9 cellular contexts compared by ENCODE assay signal in genomic region chr1:2547210-2548067, GRCh38. TPM values are rescaled to one million over a fixed set of nuclear protein-coding genes. Genes with fewer than 3 reads are reported as not detected.
DNase-seq lines count a peak whose midpoint lies in the region; ATAC-seq and TF ChIP-seq lines count a peak whose summit lies in the region.
"Had no signal": no experiment of that assay in that cellular context is flagged by ENCODE, and none has a peak within 500 bp of the region (broad histone marks: within the 10 kb centered on the region; RNA-seq: fewer than 3 reads in every experiment).

No MANE protein-coding gene starts in this region.

- DNase-seq in ELF-1 (ENCODE audit: low read depth, low spot score) (peak; percentile 39), hepatocyte (ENCODE audit: low spot score) (no peak), C1 segment of cervical spinal cord (lab: John Stamatoyannopoulos, UW) (no peak), inferior parietal cortex (ENCODE audit: extremely low spot score) (no peak)
- DNase-seq in activated T-cell treated with anti-CD3 and anti-CD28 coated beads, Interleukin-2, amount 50 U/mL, for 72 hours: peak; percentile 78 to 84
- DNase-seq in stimulated activated CD4-positive, alpha-beta T cell treated with anti-CD3 and anti-CD28 coated beads, Interleukin-15, amount 100 ng/mL, for 48 hours (ENCODE audit: low read depth in 2 of 2): peak; percentile 59 to 66

- H3K4me2 ChIP-seq in hepatocyte: peak overlapping the region; percentile 94

- no peaks in the 10 kb centered on the region for H3K27me3 ChIP-seq in hepatocyte

- H3K4me3 Mint-ChIP-seq in activated T-cell treated with anti-CD3 and anti-CD28 coated beads, Interleukin-2, amount 50 U/mL, for 72 hours: peak overlapping the region; percentile 94

- WGBS in hepatocyte (ENCODE audit: low lambda C conversion rate, missing lambda C conversion rate): 27% methylated on average over 21 of the region's 27 CpGs

- peaks cover 23% of the 10 kb centered on the region for H3K4me1 ChIP-seq in hepatocyte (ENCODE audit: insufficient read depth)

- H3K27ac ChIP-seq in hepatocyte: peak overlapping the region; percentile 88

- TF ChIP-seq CTCF in hepatocyte (IDR thresholded peaks at IDR 0.05; ENCODE audit: poor library complexity): no peak

- no peak overlapping the region for H3K4me3 ChIP-seq in hepatocyte

- peaks cover 0 to 4% of the 10 kb centered on the region in 2 donors for H3K36me3 Mint-ChIP-seq in activated T-cell treated with anti-CD3 and anti-CD28 coated beads, Interleukin-2, amount 50 U/mL, for 72 hours (ENCODE audit: insufficient read depth in 2 of 2)

- no peaks in the 10 kb centered on the region for H3K79me2 ChIP-seq in hepatocyte

- peak overlapping the region; percentile 84 for H3K27ac Mint-ChIP-seq in activated T-cell treated with anti-CD3 and anti-CD28 coated beads, Interleukin-2, amount 50 U/mL, for 72 hours

- H2AFZ ChIP-seq in hepatocyte: no peak overlapping the region

- ATAC-seq in activated T-cell treated with anti-CD3 and anti-CD28 coated beads, Interleukin-2, amount 50 U/mL, for 72 hours (replicated peaks in 1 of 2): peak; percentile 55
- no peak for ATAC-seq in HG03565 (IDR thresholded peaks at IDR 0.05; ENCODE audit: unreplicated experiment)

- no peaks in the 10 kb centered on the region for H3K9me2 ChIP-seq in hepatocyte (replicated peaks; ENCODE audit: insufficient read depth)

- H3K27me3 Mint-ChIP-seq in activated T-cell treated with anti-CD3 and anti-CD28 coated beads, Interleukin-2, amount 50 U/mL, for 72 hours (ENCODE audit: low read depth): no peaks in the 10 kb centered on the region

- no peaks in the 10 kb centered on the region for H3K9me3 Mint-ChIP-seq in activated T-cell treated with anti-CD3 and anti-CD28 coated beads, Interleukin-2, amount 50 U/mL, for 72 hours

- no peaks in the 10 kb centered on the region for H4K20me1 ChIP-seq in hepatocyte (ENCODE audit: insufficient read depth, poor library complexity, severe bottlenecking)

- no peaks in the 10 kb centered on the region for H3K9me3 ChIP-seq in hepatocyte (ENCODE audit: low read depth)

- TF ChIP-seq RAD21 in Ishikawa (IDR thresholded peaks at IDR 0.05; ENCODE audit: low read depth): no peak

- no peaks in the 10 kb centered on the region for H3K36me3 ChIP-seq in hepatocyte (replicated peaks; ENCODE audit: insufficient read depth, low read depth)

- 0 out of 2 replicates have a peak, but pooled peaks have one; percentile 22 for TF ChIP-seq EP300 in Ishikawa (IDR thresholded peaks at IDR 0.05; ENCODE audit: borderline replicate concordance)

- H3K4me1 Mint-ChIP-seq in activated T-cell treated with anti-CD3 and anti-CD28 coated beads, Interleukin-2, amount 50 U/mL, for 72 hours (ENCODE audit: low read depth): peaks cover 18% of the 10 kb centered on the region

TF ChIP-seq in Ishikawa, 13 proteins besides CTCF, POLR2A, EP300 and RAD21:
- TF ChIP-seq TAF1 (IDR thresholded peaks at IDR 0.05; ENCODE audit: low read depth): no peak
- TF ChIP-seq TCF12 (IDR thresholded peaks at IDR 0.05; ENCODE audit: low read depth): 0 out of 2 replicates have a peak, but pooled peaks have one; percentile 0
- TF ChIP-seq YY1 (IDR thresholded peaks at IDR 0.05; ENCODE audit: low read depth): peak; percentile 58; the same call in 1 of the 2 replicates
- no peak for TF ChIP-seq REST (IDR thresholded peaks at IDR 0.05; ENCODE audit: low read depth)

RNA-seq across cellular contexts. Expression of gene TNFRSF14, which starts 8.7 kb away (rescaled TPM):
- 100 to 1,000 TPM; 141 to 175 TPM for total RNA-seq in activated T-cell treated with anti-CD3 and anti-CD28 coated beads, Interleukin-2, amount 50 U/mL, for 72 hours
- 2.7 and 6.1 TPM in 2 replicates for total RNA-seq in hepatocyte
- 5.3 and 5.4 TPM in 2 replicates for polyA plus RNA-seq in hepatocyte

RNA-seq across cellular contexts. Expression of gene HES5, which starts 17.4 kb away (rescaled TPM):
- under 1 TPM in 1 of 2 donors, not detected in 1; 0.49 TPM for total RNA-seq in activated T-cell treated with anti-CD3 and anti-CD28 coated beads, Interleukin-2, amount 50 U/mL, for 72 hours
- not detected in 2 replicates for total RNA-seq in hepatocyte
- polyA plus RNA-seq in hepatocyte: 1.0 TPM in 2 replicates
- total RNA-seq: T-helper 2 cell treated with Interferon-gamma antibody and Interleukin-4, amounts not matched to agents 100 ng/mL and 5 ng/mL, for 36 hours had no signal

RNA-seq across cellular contexts. Expression of gene PANK4, which starts 21.0 kb away (rescaled TPM):
- total RNA-seq in activated T-cell treated with anti-CD3 and anti-CD28 coated beads, Interleukin-2, amount 50 U/mL, for 72 hours: 10 to 100 TPM; 44.6 to 49.7 TPM
- 18.5 and 20.4 TPM in 2 replicates for total RNA-seq in hepatocyte
- 21.3 and 21.5 TPM in 2 replicates for polyA plus RNA-seq in hepatocyte

RNA-seq across cellular contexts. Expression of gene PRXL2B, which starts 39.1 kb away (rescaled TPM):
- total RNA-seq in activated T-cell treated with anti-CD3 and anti-CD28 coated beads, Interleukin-2, amount 50 U/mL, for 72 hours: 10 to 100 TPM; 34.8 to 39.2 TPM
- 21.4 and 36.7 TPM in 2 replicates for total RNA-seq in hepatocyte
- 39.6 and 41.4 TPM in 2 replicates for polyA plus RNA-seq in hepatocyte

Comparison
In these comparisons a context has a peak if more than half of its experiments do, and no peak if none do; other contexts are left out.
1. DNase-seq: peak in ELF-1 (single experiment), activated T-cell treated with anti-CD3 and anti-CD28 coated beads, Interleukin-2, amount 50 U/mL, for 72 hours (2 of 2) and stimulated activated CD4-positive, alpha-beta T cell treated with anti-CD3 and anti-CD28 coated beads, Interleukin-15, amount 100 ng/mL, for 48 hours (2 of 2); none in hepatocyte (single experiment), C1 segment of cervical spinal cord (0 of 14) and inferior parietal cortex (single experiment).
2. RNA of gene TNFRSF14, which starts 8.7 kb away (total RNA-seq): 141 to 175 TPM in activated T-cell treated with anti-CD3 and anti-CD28 coated beads, Interleukin-2, amount 50 U/mL, for 72 hours; 2.7 to 6.1 TPM in hepatocyte; every median in the first group is over 10 times any median in the second.